Comparison of ENCODE assay signal across 9 cellular contexts in genomic region chr1:226912587-226913176, GRCh38. TPM values are rescaled to one million over a fixed set of nuclear protein-coding genes. Genes with fewer than 3 reads are reported as not detected.
A peak's percentile ranks its signal among the peaks of the same experiment; 100 is the strongest.
DNase-seq lines count a peak whose midpoint lies in the region; ATAC-seq, FAIRE-seq and TF ChIP-seq lines count a peak whose summit lies in the region.
"Had no signal": no experiment of that assay in that cellular context is flagged by ENCODE, and none has a peak within 500 bp of the region (broad histone marks: within the 10 kb centered on the region; RNA-seq: fewer than 3 reads in every experiment).

No MANE protein-coding gene starts in this region.

- ATAC-seq in activated CD8-positive, alpha-beta T cell treated with anti-CD3 and anti-CD28 coated beads for 36 hours = peak; percentile 72

- H4K20me1 ChIP-seq in fibroblast of lung (ENCODE audit: control insufficient read depth, extremely low read depth, insufficient read depth, low read length) (no peaks in the 10 kb centered on the region), neural progenitor cell (ENCODE audit: low read depth) (no peaks in the 10 kb centered on the region)

- FAIRE-seq in GM19239 (lab: Jason Lieb, UNC) = peak; percentile 91

- DNase-seq in AG20443 (ENCODE audit: low spot score) (peak; percentile 50), GM19239 (ENCODE audit: insufficient read length, low spot score) (peak; percentile 56), fibroblast of lung (ENCODE audit: low read depth in 2 of 2) (peak; percentile 20 to 22), neural progenitor cell (ENCODE audit: low spot score) (peak; percentile 73), vagina (ENCODE audit: extremely low spot score in 2 of 2) (peak in 1 of 2 donors; percentile 69), LoVo (ENCODE audit: low spot score) (no peak)
- peak; percentile 69 for DNase-seq in activated CD8-positive, alpha-beta T cell treated with anti-CD3 and anti-CD28 coated beads for 36 hours

- no peak for TF ChIP-seq EP300 in Ishikawa (IDR thresholded peaks at IDR 0.05; ENCODE audit: borderline replicate concordance)

- H3K27ac Mint-ChIP-seq in activated CD8-positive, alpha-beta T cell treated with anti-CD3 and anti-CD28 coated beads for 36 hours = no peak overlapping the region
- no peak overlapping the region for H3K27ac Mint-ChIP-seq in neural progenitor cell

- H3K9ac ChIP-seq in fibroblast of lung (ENCODE audit: insufficient read depth, low read length) (no peak overlapping the region), neural progenitor cell (no peak overlapping the region)

- no peak overlapping the region for H3K4me3 Mint-ChIP-seq in activated CD8-positive, alpha-beta T cell treated with anti-CD3 and anti-CD28 coated beads for 36 hours
- H3K4me3 Mint-ChIP-seq in neural progenitor cell = no peak overlapping the region

- no peaks in the 10 kb centered on the region for H3K27me3 ChIP-seq in fibroblast of lung (ENCODE audit: control insufficient read depth, insufficient read depth, low read length)
- no peaks in the 10 kb centered on the region for H3K27me3 ChIP-seq in neural progenitor cell
- H3K27me3 ChIP-seq in vagina = no peaks in the 10 kb centered on the region

- no peaks in the 10 kb centered on the region for H3K36me3 Mint-ChIP-seq in activated CD8-positive, alpha-beta T cell treated with anti-CD3 and anti-CD28 coated beads for 36 hours (ENCODE audit: low read depth)
- H3K36me3 Mint-ChIP-seq in neural progenitor cell = peaks cover 3% of the 10 kb centered on the region

- H3K27ac ChIP-seq in fibroblast of lung (ENCODE audit: insufficient read depth, low read length) (no peak overlapping the region), neural progenitor cell (no peak overlapping the region), vagina (no peak overlapping the region)
- H3K27ac ChIP-seq: epithelial cell of prostate had no signal

- no peaks in the 10 kb centered on the region for H3K27me3 Mint-ChIP-seq in activated CD8-positive, alpha-beta T cell treated with anti-CD3 and anti-CD28 coated beads for 36 hours
- peaks cover 2% of the 10 kb centered on the region for H3K27me3 Mint-ChIP-seq in neural progenitor cell (ENCODE audit: insufficient read depth, low read depth)

- H3K9me3 Mint-ChIP-seq in activated CD8-positive, alpha-beta T cell treated with anti-CD3 and anti-CD28 coated beads for 36 hours = no peaks in the 10 kb centered on the region
- no peaks in the 10 kb centered on the region for H3K9me3 Mint-ChIP-seq in neural progenitor cell

- peak; percentile 33 for TF ChIP-seq RAD21 in Ishikawa (IDR thresholded peaks at IDR 0.05; ENCODE audit: low read depth)

- H3K79me2 ChIP-seq in fibroblast of lung (ENCODE audit: control insufficient read depth, insufficient read depth, low read length) = no peaks in the 10 kb centered on the region
- no peaks in the 10 kb centered on the region for H3K79me2 ChIP-seq in neural progenitor cell (ENCODE audit: low read depth)

- intact Hi-C loops in activated CD8-positive, alpha-beta T cell treated with anti-CD3 and anti-CD28 coated beads for 36 hours (cut with micrococcal nuclease) = no loop called here
- intact Hi-C loops in vagina (cut with DNase I) = no loop called here

- no peaks in the 10 kb centered on the region for H3K4me1 ChIP-seq in fibroblast of lung (ENCODE audit: control insufficient read depth, extremely low read depth, insufficient read depth, low read length)
- no peaks in the 10 kb centered on the region for H3K4me1 ChIP-seq in neural progenitor cell
- H3K4me1 ChIP-seq in vagina = no peaks in the 10 kb centered on the region

- H3K36me3 ChIP-seq in fibroblast of lung (ENCODE audit: control insufficient read depth, insufficient read depth, low read length) (no peaks in the 10 kb centered on the region), neural progenitor cell (no peaks in the 10 kb centered on the region), vagina (no peaks in the 10 kb centered on the region)

- H2AFZ ChIP-seq in fibroblast of lung (ENCODE audit: low read length) (no peak overlapping the region), neural progenitor cell (replicated peaks) (no peak overlapping the region)

- H3K9me3 ChIP-seq in fibroblast of lung (ENCODE audit: control insufficient read depth, insufficient read depth, low read depth, low read length) (no peaks in the 10 kb centered on the region), neural progenitor cell (ENCODE audit: low read depth) (no peaks in the 10 kb centered on the region), vagina (no peaks in the 10 kb centered on the region)

- no peaks in the 10 kb centered on the region for H3F3A ChIP-seq in neural progenitor cell (ENCODE audit: low read depth)

- H3K4me3 ChIP-seq in fibroblast of lung (replicated peaks in 1 of 4; ENCODE audit: control extremely low read depth in 1 of 4, insufficient read depth in 1 of 4, low read depth in 3 of 4, low read length in 4 of 4) = no peak overlapping the region
- H3K4me3 ChIP-seq in neural progenitor cell = no peak overlapping the region
- no peak overlapping the region for H3K4me3 ChIP-seq in vagina

- CTCF ChIA-PET in activated CD8-positive, alpha-beta T cell treated with anti-CD3 and anti-CD28 coated beads for 36 hours (lab: Charles Lee) = interaction anchor here (0.8 to 1.7 kb wide), 9 partner anchors 10 to 299 kb away, joined by 3 to 9 read pairs (median 3); partner anchors contain the start of gene COQ8A

- TF ChIP-seq POLR2A in vagina (IDR thresholded peaks at IDR 0.05) = no peak

- H3K4me1 Mint-ChIP-seq in activated CD8-positive, alpha-beta T cell treated with anti-CD3 and anti-CD28 coated beads for 36 hours (ENCODE audit: low read depth) = no peaks in the 10 kb centered on the region
- no peaks in the 10 kb centered on the region for H3K4me1 Mint-ChIP-seq in neural progenitor cell

- POLR2A ChIA-PET in activated CD8-positive, alpha-beta T cell treated with anti-CD3 and anti-CD28 coated beads for 36 hours (lab: Charles Lee) = interaction anchor here (1.1 kb wide), 1 partner anchor 28 kb away, joined by 3 read pairs; the partner anchor contains the start of gene COQ8A

- no peak overlapping the region for H3K4me2 ChIP-seq in fibroblast of lung (ENCODE audit: extremely low read depth, insufficient read depth, low read length)
- no peak overlapping the region for H3K4me2 ChIP-seq in neural progenitor cell

- peak; percentile 34 for TF ChIP-seq CTCF in activated CD8-positive, alpha-beta T cell treated with anti-CD3 and anti-CD28 coated beads for 36 hours (IDR thresholded peaks at IDR 0.05)
- TF ChIP-seq CTCF in fibroblast of lung (conservative IDR thresholded peaks at IDR 0.05 in 1 of 2, IDR thresholded peaks at IDR 0.05 in 1 of 2; ENCODE audit: low read depth in 1 of 2, low read length in 2 of 2) (peak; percentile 32 to 52), neural progenitor cell (IDR thresholded peaks at IDR 0.05) (peak; percentile 69), vagina (IDR thresholded peaks at IDR 0.05) (peak in 2 of 3 experiments; percentile 17 to 26)

TF ChIP-seq in Ishikawa, 13 proteins besides CTCF, POLR2A, EP300 and RAD21 (continues in another document):
- TF ChIP-seq CREB1 (IDR thresholded peaks at IDR 0.05; ENCODE audit: low read depth) = no peak
- TF ChIP-seq YY1 (IDR thresholded peaks at IDR 0.05; ENCODE audit: low read depth) = no peak
- no peak for TF ChIP-seq ZBTB7A (IDR thresholded peaks at IDR 0.05; ENCODE audit: low read depth)
- TF ChIP-seq TEAD4 (IDR thresholded peaks at IDR 0.05) = no peak
- TF ChIP-seq EGR1 (IDR thresholded peaks at IDR 0.05) = no peak
- no peak for TF ChIP-seq MAX (IDR thresholded peaks at IDR 0.05)
- no peak for TF ChIP-seq USF1 (IDR thresholded peaks at IDR 0.05)
- TF ChIP-seq CEBPB (IDR thresholded peaks at IDR 0.05) = no peak
- TF ChIP-seq TCF12 (IDR thresholded peaks at IDR 0.05; ENCODE audit: low read depth) = no peak

RNA-seq across cellular contexts. Expression of gene COQ8A, which starts 27.4 kb away (rescaled TPM):
- total RNA-seq in activated CD8-positive, alpha-beta T cell treated with anti-CD3 and anti-CD28 coated beads for 36 hours = 10 to 100 TPM; 25.3 to 27.2 TPM
- total RNA-seq in fibroblast of lung (19.3 and 19.7 TPM in 2 replicates), neural progenitor cell (ENCODE audit: low replicate concordance) (13.8 and 18.8 TPM in 2 replicates), vagina (44.9 TPM)
- polyA plus RNA-seq in fibroblast of lung = 3.8 and 4.5 TPM in 2 replicates
- polyA plus RNA-seq in fibroblast of lung (2012) = 3.5 and 5.0 TPM in 2 replicates
- polyA minus RNA-seq in fibroblast of lung (ENCODE audit: low replicate concordance) = 6.4 and 7.0 TPM in 2 replicates

RNA-seq across cellular contexts. Expression of gene PSEN2, which starts 42.3 kb away (rescaled TPM):
- 1 to 10 TPM; 2.5 to 6.2 TPM for total RNA-seq in activated CD8-positive, alpha-beta T cell treated with anti-CD3 and anti-CD28 coated beads for 36 hours
- total RNA-seq in fibroblast of lung = 22.9 and 41.8 TPM in 2 replicates
- 19.5 and 22.1 TPM in 2 replicates for polyA plus RNA-seq in fibroblast of lung
- 17.5 and 19.8 TPM in 2 replicates for polyA plus RNA-seq in fibroblast of lung (2012)
- 33.5 and 50.6 TPM in 2 replicates for polyA minus RNA-seq in fibroblast of lung (ENCODE audit: low replicate concordance)
- 11.4 and 18.2 TPM in 2 replicates for total RNA-seq in neural progenitor cell (ENCODE audit: low replicate concordance)
- total RNA-seq in vagina = 22.1 TPM
